13 cellular contexts compared by ENCODE assay signal in genomic region chr3:112365035-112365434, GRCh38. TPM values are rescaled to one million over a fixed set of nuclear protein-coding genes. Genes with fewer than 3 reads are reported as not detected.
A peak's percentile ranks its signal among the peaks of the same experiment; 100 is the strongest.
DNase-seq lines count a peak whose midpoint lies in the region; ATAC-seq and TF ChIP-seq lines count a peak whose summit lies in the region.
"Had no signal": no experiment of that assay in that cellular context is flagged by ENCODE, and none has a peak within 500 bp of the region (broad histone marks: within the 10 kb centered on the region; RNA-seq: fewer than 3 reads in every experiment).

No MANE protein-coding gene starts in this region.

- no peaks in the 10 kb centered on the region for H3K36me3 ChIP-seq in Karpas-422 (ENCODE audit: insufficient read depth, low read length)

- H3K9me2 ChIP-seq in Karpas-422 (replicated peaks; ENCODE audit: insufficient read depth, low read length) = no peaks in the 10 kb centered on the region

- H3K4me2 ChIP-seq in Karpas-422 (ENCODE audit: low read depth, low read length, poor library complexity, severe bottlenecking) = no peak overlapping the region

- H3K4me1 Mint-ChIP-seq in T-helper 2 cell treated with Interferon-gamma antibody and Interleukin-4, amounts not matched to agents 5 μg/mL and 100 μg/mL, for 36 hours (ENCODE audit: low read depth) = peaks cover 33% of the 10 kb centered on the region
- peaks cover 31% of the 10 kb centered on the region for H3K4me1 Mint-ChIP-seq in activated naive CD8-positive, alpha-beta T cell (ENCODE audit: low read depth)
- peaks cover 19% of the 10 kb centered on the region for H3K4me1 Mint-ChIP-seq in progenitor cell of endocrine pancreas (ENCODE audit: low read depth)

- H3K27ac ChIP-seq in Karpas-422 (ENCODE audit: low read length) = no peak overlapping the region

- H3K36me3 Mint-ChIP-seq in T-helper 2 cell treated with Interferon-gamma antibody and Interleukin-4, amounts not matched to agents 5 μg/mL and 100 μg/mL, for 36 hours (ENCODE audit: low read depth) = peaks cover 24% of the 10 kb centered on the region
- peaks cover 30% of the 10 kb centered on the region for H3K36me3 Mint-ChIP-seq in activated naive CD8-positive, alpha-beta T cell
- peaks cover 29% of the 10 kb centered on the region for H3K36me3 Mint-ChIP-seq in progenitor cell of endocrine pancreas (ENCODE audit: insufficient read depth)

- H3K4me3 Mint-ChIP-seq in T-helper 2 cell treated with Interferon-gamma antibody and Interleukin-4, amounts not matched to agents 5 μg/mL and 100 μg/mL, for 36 hours = peak overlapping the region; percentile 24
- peak overlapping the region; percentile 59 for H3K4me3 Mint-ChIP-seq in activated naive CD8-positive, alpha-beta T cell
- H3K4me3 Mint-ChIP-seq in progenitor cell of endocrine pancreas (ENCODE audit: low read depth) = no peak overlapping the region

- no peak overlapping the region for H3K9ac ChIP-seq in Karpas-422 (ENCODE audit: low read length)

- H3K79me2 ChIP-seq in Karpas-422 (ENCODE audit: low read length) = no peaks in the 10 kb centered on the region

- H3K9me3 ChIP-seq in Karpas-422 (ENCODE audit: low read length) = no peaks in the 10 kb centered on the region

- no peak for DNase-seq in T-helper 2 cell treated with Interferon-gamma antibody and Interleukin-4, amounts not matched to agents 5 μg/mL and 100 μg/mL, for 36 hours (ENCODE audit: low spot score)
- DNase-seq in T-helper 2 cell = no peak
- no peak for DNase-seq in progenitor cell of endocrine pancreas (ENCODE audit: low spot score, unreplicated experiment)
- no peak for DNase-seq in Karpas-422
- DNase-seq in HK-2 (ENCODE audit: unreplicated experiment) = no peak
- DNase-seq in GM03348 (ENCODE audit: low spot score) = no peak
- DNase-seq: activated CD4-positive, alpha-beta T cell treated with anti-CD3 and anti-CD28 coated beads, Interleukin-2, amount 50 U/mL, for 4 hours; glutamatergic neuron; NCI-H1694; stimulated activated CD4-positive, alpha-beta T cell treated with anti-CD3 and anti-CD28 coated beads, Interleukin-4, amount 100 ng/mL, for 1 hour had no signal

- H3K4me3 ChIP-seq in Karpas-422 (ENCODE audit: low read length) = no peak overlapping the region

- no peaks in the 10 kb centered on the region for H3K4me1 ChIP-seq in Karpas-422 (ENCODE audit: low read length)

- no peak for TF ChIP-seq CTCF in progenitor cell of endocrine pancreas (IDR thresholded peaks at IDR 0.05; ENCODE audit: unreplicated experiment)

- no peaks in the 10 kb centered on the region for H3K27me3 ChIP-seq in Karpas-422 (ENCODE audit: low read length)

- H4K20me1 ChIP-seq in Karpas-422 (ENCODE audit: insufficient read depth, low read depth, low read length) = no peaks in the 10 kb centered on the region

- H3K9me3 Mint-ChIP-seq in T-helper 2 cell treated with Interferon-gamma antibody and Interleukin-4, amounts not matched to agents 5 μg/mL and 100 μg/mL, for 36 hours = no peaks in the 10 kb centered on the region
- H3K9me3 Mint-ChIP-seq in activated naive CD8-positive, alpha-beta T cell (ENCODE audit: low read depth) = no peaks in the 10 kb centered on the region
- no peaks in the 10 kb centered on the region for H3K9me3 Mint-ChIP-seq in progenitor cell of endocrine pancreas (ENCODE audit: low read depth)

- no peaks in the 10 kb centered on the region for H3K27me3 Mint-ChIP-seq in T-helper 2 cell treated with Interferon-gamma antibody and Interleukin-4, amounts not matched to agents 5 μg/mL and 100 μg/mL, for 36 hours (ENCODE audit: low read depth)
- H3K27me3 Mint-ChIP-seq in activated naive CD8-positive, alpha-beta T cell = no peaks in the 10 kb centered on the region
- no peaks in the 10 kb centered on the region for H3K27me3 Mint-ChIP-seq in progenitor cell of endocrine pancreas

- peak overlapping the region; percentile 78 for H3K27ac Mint-ChIP-seq in T-helper 2 cell treated with Interferon-gamma antibody and Interleukin-4, amounts not matched to agents 5 μg/mL and 100 μg/mL, for 36 hours
- H3K27ac Mint-ChIP-seq in activated naive CD8-positive, alpha-beta T cell = peak overlapping the region; percentile 61
- peak overlapping the region; percentile 65 for H3K27ac Mint-ChIP-seq in progenitor cell of endocrine pancreas

- peak; percentile 61 for ATAC-seq in GM21447 (IDR thresholded peaks at IDR 0.05; ENCODE audit: unreplicated experiment)

- H2AFZ ChIP-seq in Karpas-422 (ENCODE audit: low read length) = no peak overlapping the region

RNA-seq across cellular contexts. Expression of gene CD200, which starts 32.1 kb away (rescaled TPM):
- 37.4 and 42.1 TPM in 2 replicates for total RNA-seq in progenitor cell of endocrine pancreas
- not detected in 2 replicates for total RNA-seq in Karpas-422 (2014; rRNA removed; shearing (Covaris generic); ENCODE audit: low replicate concordance)
- total RNA-seq: A172 had no signal

Comparison
In these comparisons a context has a peak if more than half of its experiments do, and no peak if none do; other contexts are left out.
1. RNA of gene CD200, which starts 32.1 kb away (total RNA-seq): 37.4 to 42.1 TPM in progenitor cell of endocrine pancreas; not detected in Karpas-422; every median in the first group is over 10 times any median in the second.
2. Peak in every context shown above with its lines, with median percentiles within 50 percentile points of each other: H3K27ac Mint-ChIP-seq.